Comparison of ENCODE assay signal across 10 cellular contexts in genomic region chr9:114223564-114224246, GRCh38.
DNase-seq lines count a peak whose midpoint lies in the region; TF ChIP-seq lines count a peak whose summit lies in the region.
"Had no signal": no experiment of that assay in that cellular context is flagged by ENCODE, and none has a peak within 500 bp of the region (broad histone marks: within the 10 kb centered on the region; RNA-seq: fewer than 3 reads in every experiment).

No MANE protein-coding gene starts in this region.

- H3K4me3 ChIP-seq in colonic mucosa, result no peak overlapping the region
- H3K4me3 ChIP-seq: cardiac muscle cell had no signal

- no peaks in the 10 kb centered on the region for H3K27me3 ChIP-seq in colonic mucosa
- H3K27me3 ChIP-seq: cardiac muscle cell had no signal

- no peaks in the 10 kb centered on the region for H3K36me3 ChIP-seq in colonic mucosa
- H3K36me3 ChIP-seq: cardiac muscle cell had no signal

- H3K27ac ChIP-seq in epithelial cell of prostate (peak overlapping the region; percentile 54), colonic mucosa (no peak overlapping the region)
- H3K27ac ChIP-seq: cardiac muscle cell had no signal

- H3K9ac ChIP-seq in colonic mucosa (ENCODE audit: low read depth in 2 of 2, low read length in 2 of 2), result no peak overlapping the region

- intact Hi-C loops in colonic mucosa (cut with DNase I), result no loop called here

- peak; percentile 23 for DNase-seq in HK-2 (ENCODE audit: unreplicated experiment)
- peak; percentile 85 for DNase-seq in RKO (ENCODE audit: low spot score)
- peak; percentile 37 for DNase-seq in epithelial cell of prostate (ENCODE audit: low read depth, low spot score)
- DNase-seq in pulmonary artery endothelial cell (ENCODE audit: low read depth, low spot score), result peak; percentile 41
- DNase-seq in putamen (ENCODE audit: low spot score), result no peak
- no peak for DNase-seq in colonic mucosa
- DNase-seq in activated effector memory CD4-positive, alpha-beta T cell treated with anti-CD3 and anti-CD28 coated beads, Interleukin-2, amount 50 U/mL, for 16 hours, result no peak
- DNase-seq: activated CD8-positive, alpha-beta memory T cell treated with anti-CD3 and anti-CD28 coated beads, Interleukin-2, amount 10 ng/mL, durations not matched to agents 7 days and 5 days; NCI-H1436 treated with DMSO at 0.1 percent for 48 hours had no signal

- no peaks in the 10 kb centered on the region for H3K9me3 ChIP-seq in colonic mucosa

- no peaks in the 10 kb centered on the region for H3K4me1 ChIP-seq in colonic mucosa

- TF ChIP-seq CTCF in colonic mucosa (IDR thresholded peaks at IDR 0.05), result no peak

Comparison
In these comparisons a context has a peak if more than half of its experiments do, and no peak if none do; other contexts are left out.
1. DNase-seq: peak in HK-2 (single experiment), RKO (single experiment), epithelial cell of prostate (single experiment) and pulmonary artery endothelial cell (single experiment); none in putamen (single experiment), colonic mucosa (single experiment) and activated effector memory CD4-positive, alpha-beta T cell treated with anti-CD3 and anti-CD28 coated beads, Interleukin-2, amount 50 U/mL, for 16 hours (single experiment).